ENCODE assay signal across 7 cellular contexts in genomic region chr1:221777434-221778072, GRCh38. TPM values are rescaled to one million over a fixed set of nuclear protein-coding genes. Genes with fewer than 3 reads are reported as not detected.
DNase-seq lines count a peak whose midpoint lies in the region; ATAC-seq lines count a peak whose summit lies in the region.

No MANE protein-coding gene starts in this region.

- DNase-seq in T-helper 1 cell (peak in 4 of 5 donors; percentile 11 to 79 (median 28)), SW 1271 (lab: John Stamatoyannopoulos, UW) (no peak), AG08395 (ENCODE audit: low spot score) (no peak), A172 (ENCODE audit: low spot score) (no peak)
- DNase-seq in stimulated activated CD4-positive, alpha-beta T cell treated with anti-CD3 and anti-CD28 coated beads, Interleukin-1b, Interleukin-23, amount 100 ng/mL, for 48 hours = peak; percentile 52

- ATAC-seq in GM19043 (IDR thresholded peaks at IDR 0.05; ENCODE audit: low read depth, unreplicated experiment) (peak; percentile 62), HG02981 (IDR thresholded peaks at IDR 0.05; ENCODE audit: unreplicated experiment) (peak; percentile 57)

RNA-seq across cellular contexts. Expression of gene DUSP10, which starts 35.7 kb away (rescaled TPM):
- total RNA-seq in A172 (2014; rRNA removed; shearing (Covaris generic)) = 29.0 and 43.7 TPM in 2 replicates

Comparison
In these comparisons a context has a peak if more than half of its experiments do, and no peak if none do; other contexts are left out.
1. DNase-seq: peak in T-helper 1 cell (4 of 5) and stimulated activated CD4-positive, alpha-beta T cell treated with anti-CD3 and anti-CD28 coated beads, Interleukin-1b, Interleukin-23, amount 100 ng/mL, for 48 hours (single experiment); none in SW 1271 (0 of 2), AG08395 (single experiment) and A172 (single experiment).